In the genomic region with DNA sequence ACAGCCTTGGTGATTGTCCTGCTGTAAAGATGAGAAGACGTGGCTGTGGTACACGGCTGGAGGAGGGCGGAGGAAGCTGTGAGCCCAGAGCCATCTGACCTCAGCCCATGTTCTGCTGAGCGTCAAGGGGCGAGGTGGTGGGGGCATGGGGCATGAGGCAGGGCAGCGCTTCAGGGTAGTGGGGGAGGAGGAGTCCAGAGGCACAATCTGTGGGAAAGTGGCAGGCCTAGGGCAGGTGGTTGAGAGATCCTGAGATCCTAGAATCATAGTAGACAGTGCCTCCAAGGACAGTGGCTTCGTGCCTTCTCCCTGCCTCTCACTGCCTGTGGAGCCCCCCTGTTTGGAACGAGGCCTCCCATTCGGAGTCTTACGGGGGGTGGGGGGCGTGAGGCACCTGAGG, we compare ENCODE assay signal across 1 cellular context.
TF ChIP-seq lines count a peak whose summit lies in the region.

No MANE protein-coding gene starts in this region.

TF ChIP-seq in IMR-90, 13 proteins besides CTCF, POLR2A, EP300 and RAD21:
- TF ChIP-seq CHD1 (IDR thresholded peaks at IDR 0.05; ENCODE audit: low read depth, low read length) (no peak), BHLHE40 (IDR thresholded peaks at IDR 0.05; ENCODE audit: low read depth, low read length) (no peak), RFX5 (IDR thresholded peaks at IDR 0.05; ENCODE audit: low read depth, low read length) (no peak), RCOR1 (IDR thresholded peaks at IDR 0.05; ENCODE audit: insufficient replicate concordance, low read length) (no peak), MAFK (IDR thresholded peaks at IDR 0.05; ENCODE audit: low read depth, low read length) (no peak), CEBPB (IDR thresholded peaks at IDR 0.05; ENCODE audit: low read depth, low read length) (no peak), MXI1 (IDR thresholded peaks at IDR 0.05; ENCODE audit: borderline replicate concordance, low read depth, low read length) (no peak), MAZ (IDR thresholded peaks at IDR 0.05; ENCODE audit: borderline replicate concordance, low read depth, low read length) (no peak), SMC3 (IDR thresholded peaks at IDR 0.05; ENCODE audit: low read depth, low read length) (no peak), FOS (IDR thresholded peaks at IDR 0.05; ENCODE audit: low read depth, low read length) (no peak), NFE2L2 (IDR thresholded peaks at IDR 0.05; ENCODE audit: low read depth, low read length) (no peak)
- TF ChIP-seq, protein P1, sequence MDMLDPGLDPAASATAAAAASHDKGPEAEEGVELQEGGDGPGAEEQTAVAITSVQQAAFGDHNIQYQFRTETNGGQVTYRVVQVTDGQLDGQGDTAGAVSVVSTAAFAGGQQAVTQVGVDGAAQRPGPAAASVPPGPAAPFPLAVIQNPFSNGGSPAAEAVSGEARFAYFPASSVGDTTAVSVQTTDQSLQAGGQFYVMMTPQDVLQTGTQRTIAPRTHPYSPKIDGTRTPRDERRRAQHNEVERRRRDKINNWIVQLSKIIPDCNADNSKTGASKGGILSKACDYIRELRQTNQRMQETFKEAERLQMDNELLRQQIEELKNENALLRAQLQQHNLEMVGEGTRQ (IDR thresholded peaks at IDR 0.05; ENCODE audit: low read depth, low read length), result no peak
- TF ChIP-seq, protein P2, sequence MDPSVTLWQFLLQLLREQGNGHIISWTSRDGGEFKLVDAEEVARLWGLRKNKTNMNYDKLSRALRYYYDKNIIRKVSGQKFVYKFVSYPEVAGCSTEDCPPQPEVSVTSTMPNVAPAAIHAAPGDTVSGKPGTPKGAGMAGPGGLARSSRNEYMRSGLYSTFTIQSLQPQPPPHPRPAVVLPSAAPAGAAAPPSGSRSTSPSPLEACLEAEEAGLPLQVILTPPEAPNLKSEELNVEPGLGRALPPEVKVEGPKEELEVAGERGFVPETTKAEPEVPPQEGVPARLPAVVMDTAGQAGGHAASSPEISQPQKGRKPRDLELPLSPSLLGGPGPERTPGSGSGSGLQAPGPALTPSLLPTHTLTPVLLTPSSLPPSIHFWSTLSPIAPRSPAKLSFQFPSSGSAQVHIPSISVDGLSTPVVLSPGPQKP (IDR thresholded peaks at IDR 0.05; ENCODE audit: borderline replicate concordance, low read depth, low read length), result no peak
